Comparison of ENCODE assay signal across 7 cellular contexts in the genomic region with DNA sequence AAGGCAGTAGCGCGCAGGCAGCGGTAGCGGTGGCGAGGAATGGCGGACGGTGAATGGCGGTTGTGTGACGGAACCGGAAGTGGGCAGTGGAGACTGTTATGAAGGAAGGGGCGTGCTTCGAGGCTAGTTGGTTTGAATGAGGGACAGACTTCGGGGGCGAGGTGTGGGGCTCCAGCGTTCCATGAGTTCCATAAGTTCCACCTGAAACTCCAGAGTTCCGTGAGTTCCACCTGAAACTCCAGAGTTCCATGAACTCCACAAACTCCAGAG.
"Had no signal": no experiment of that assay in that cellular context is flagged by ENCODE, and none has a peak within 500 bp of the region (broad histone marks: within the 10 kb centered on the region; RNA-seq: fewer than 3 reads in every experiment).

No MANE protein-coding gene starts in this region.

- FAIRE-seq: H1, H54, HTR-8/SVneo had no signal

- H3K4me2 ChIP-seq: GM23338 had no signal

- H3K4me3 ChIP-seq: GM23338 had no signal

- DNase-seq: H9, HCEC 1CT, KG1 had no signal

- ATAC-seq: GM23338 had no signal

- H2AFZ ChIP-seq: GM23338 had no signal
